Comparison of ENCODE assay signal across 25 cellular contexts in the genomic region with DNA sequence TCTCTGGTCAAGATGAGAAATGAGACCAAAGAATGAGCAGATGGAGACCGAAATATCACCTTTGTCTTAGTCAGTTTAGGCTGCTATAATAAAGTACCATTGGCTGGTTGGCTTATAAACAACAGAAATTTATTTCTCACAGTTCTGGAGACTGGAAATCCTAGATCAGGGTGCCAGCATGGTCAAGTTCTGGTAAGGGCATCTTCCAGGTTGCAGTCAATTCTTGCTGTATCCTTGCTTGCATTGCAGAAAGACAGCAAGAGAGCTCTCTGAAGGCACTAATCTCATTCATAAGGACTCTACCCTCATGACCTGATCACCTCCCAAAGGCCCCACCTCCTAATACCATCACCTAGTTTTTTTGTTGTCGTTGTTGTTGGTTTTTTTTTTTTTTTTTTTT.
"Had no signal": no experiment of that assay in that cellular context is flagged by ENCODE, and none has a peak within 500 bp of the region (broad histone marks: within the 10 kb centered on the region; RNA-seq: fewer than 3 reads in every experiment).

No MANE protein-coding gene starts in this region.

- H3K27me3 ChIP-seq: colonic mucosa, dorsolateral prefrontal cortex, esophagus muscularis mucosa, esophagus squamous epithelium, gastrocnemius medialis, gastroesophageal sphincter, heart left ventricle, heart right ventricle had no signal

- H3K36me3 ChIP-seq: colonic mucosa, esophagus muscularis mucosa, esophagus squamous epithelium, gastrocnemius medialis, gastroesophageal sphincter, heart left ventricle, heart right ventricle had no signal

- H3K4me1 ChIP-seq: colonic mucosa, foreskin keratinocyte had no signal

- H3K27me3 Mint-ChIP-seq: dendritic cell treated with granulocyte-macrophage colony-stimulating factor and Interleukin-4, amounts not matched to agents 40 ng/mL and 50 ng/mL, for 4 days; effector memory CD8-positive, alpha-beta T cell had no signal

- H3K9me3 Mint-ChIP-seq: dendritic cell treated with granulocyte-macrophage colony-stimulating factor and Interleukin-4, amounts not matched to agents 40 ng/mL and 50 ng/mL, for 4 days; effector memory CD8-positive, alpha-beta T cell had no signal

- H3K9me3 ChIP-seq: colonic mucosa, esophagus muscularis mucosa, esophagus squamous epithelium, gastrocnemius medialis, gastroesophageal sphincter had no signal

- DNase-seq: colonic mucosa; cortex of kidney; dermis blood vessel endothelial cell; dorsolateral prefrontal cortex; effector CD4-positive, alpha-beta T cell; effector CD8-positive, alpha-beta T cell; effector memory CD4-positive, alpha-beta T cell; effector memory CD8-positive, alpha-beta T cell; endodermal cell; erythroblast; esophagus squamous epithelium; foreskin fibroblast; foreskin keratinocyte; foreskin melanocyte; gastrocnemius medialis; glutamatergic neuron; head of caudate nucleus; heart left ventricle; heart right ventricle had no signal

- H3K4me3 ChIP-seq: colonic mucosa, coronary artery, dorsolateral prefrontal cortex, esophagus muscularis mucosa, esophagus squamous epithelium, gastrocnemius medialis, gastroesophageal sphincter, heart left ventricle, heart right ventricle had no signal

- H3K27ac Mint-ChIP-seq: dendritic cell treated with granulocyte-macrophage colony-stimulating factor and Interleukin-4, amounts not matched to agents 40 ng/mL and 50 ng/mL, for 4 days; effector memory CD8-positive, alpha-beta T cell; endodermal cell had no signal

- H3K4me1 Mint-ChIP-seq: endodermal cell had no signal

- H3K27ac ChIP-seq: colonic mucosa, coronary artery, dorsolateral prefrontal cortex, epithelial cell of prostate, esophagus muscularis mucosa, esophagus squamous epithelium, foreskin keratinocyte, gastrocnemius medialis, gastroesophageal sphincter, heart left ventricle, heart right ventricle had no signal

- ATAC-seq: effector memory CD8-positive, alpha-beta T cell; esophagus mucosa; foreskin keratinocyte; gastrocnemius medialis; gastroesophageal sphincter; heart left ventricle; heart right ventricle had no signal

- H3K4me3 Mint-ChIP-seq: dendritic cell treated with granulocyte-macrophage colony-stimulating factor and Interleukin-4, amounts not matched to agents 40 ng/mL and 50 ng/mL, for 4 days; effector memory CD8-positive, alpha-beta T cell; endodermal cell had no signal
